Comparison of ENCODE assay signal across 20 cellular contexts in the genomic region with DNA sequence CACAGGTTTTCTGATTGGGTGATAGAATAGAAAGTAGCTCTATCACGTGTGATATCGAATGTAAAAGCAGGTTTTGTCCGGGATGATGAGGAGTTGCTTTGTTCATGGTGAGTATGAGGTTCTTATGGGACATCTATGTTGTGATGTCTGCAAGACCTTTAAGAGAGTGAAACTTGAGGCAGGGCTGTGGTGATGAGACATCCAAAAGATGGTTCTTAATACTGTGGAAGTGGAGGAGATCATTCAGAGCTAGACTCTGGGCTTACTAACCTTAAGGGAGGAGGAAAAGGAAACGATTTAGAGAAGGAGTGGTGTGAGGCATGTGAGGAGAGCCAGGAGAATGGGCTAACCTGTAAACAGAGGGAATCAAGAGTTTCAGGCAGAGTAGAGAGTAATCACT.
"Had no signal": no experiment of that assay in that cellular context is flagged by ENCODE, and none has a peak within 500 bp of the region (broad histone marks: within the 10 kb centered on the region; RNA-seq: fewer than 3 reads in every experiment).

No MANE protein-coding gene starts in this region.

- ATAC-seq: HepG2 had no signal

- H3K27me3 ChIP-seq: MG63 had no signal

- H3K4me3 ChIP-seq: MG63 had no signal

- H3K36me3 ChIP-seq: MG63 had no signal

- DNase-seq: IMR-90, Karpas-422, KG1, MG63, NCI-H1092 treated with DMSO at 0.1 percent for 48 hours, NCI-H1436, NCI-H187, NCI-H2029, NCI-H2081 treated with DMSO at 0.1 percent for 48 hours, NCI-H2171, NCI-H226, NCI-H446, NCI-H510A, NCI-H524 treated with DMSO at 0.1 percent for 48 hours, NCI-H69, NCI-H774, SHP77, SK-N-SH had no signal

- H3K27ac ChIP-seq: RWPE1 had no signal

- H3K9me3 ChIP-seq: SK-N-SH had no signal
